Comparison of ENCODE assay signal across 17 cellular contexts in genomic region chr9:33172256-33172678, GRCh38. TPM values are rescaled to one million over a fixed set of nuclear protein-coding genes. Genes with fewer than 3 reads are reported as not detected.
DNase-seq lines count a peak whose midpoint lies in the region; ATAC-seq, FAIRE-seq and TF ChIP-seq lines count a peak whose summit lies in the region.
"Had no signal": no experiment of that assay in that cellular context is flagged by ENCODE, and none has a peak within 500 bp of the region (broad histone marks: within the 10 kb centered on the region; RNA-seq: fewer than 3 reads in every experiment).

No MANE protein-coding gene starts in this region.

- no peaks in the 10 kb centered on the region for H3K9me3 ChIP-seq in astrocyte (ENCODE audit: insufficient read depth, low read depth, low read length)
- H3K9me3 ChIP-seq: spleen, transverse colon had no signal

- no peak overlapping the region for H3K4me3 ChIP-seq in astrocyte (ENCODE audit: insufficient read depth, low read depth, low read length)
- H3K4me3 ChIP-seq: spleen, transverse colon had no signal

- intact Hi-C loops in activated CD4-positive, alpha-beta T cell treated with anti-CD3 and anti-CD28 coated beads for 36 hours (cut with DNase I, micrococcal nuclease): no loop called here

- FAIRE-seq in astrocyte (lab: Jason Lieb, UNC): no peak

- no peaks in the 10 kb centered on the region for H3K27me3 ChIP-seq in astrocyte (ENCODE audit: insufficient read depth, low read length)
- H3K27me3 ChIP-seq: spleen, transverse colon had no signal

- CTCF ChIA-PET in activated CD4-positive, alpha-beta T cell treated with anti-CD3 and anti-CD28 coated beads for 36 hours (lab: Charles Lee): interaction anchor here (0.8 to 2.4 kb wide), 2 partner anchors 14 to 18 kb away, joined by 3 to 6 read pairs; no protein-coding TSS in a partner anchor

- peaks cover 19% of the 10 kb centered on the region for H3K4me1 ChIP-seq in astrocyte (ENCODE audit: insufficient read depth, low read length)

- no peaks in the 10 kb centered on the region for H3K36me3 Mint-ChIP-seq in activated CD4-positive, alpha-beta T cell treated with anti-CD3 and anti-CD28 coated beads for 36 hours (ENCODE audit: low read depth)
- no peaks in the 10 kb centered on the region for H3K36me3 Mint-ChIP-seq in astrocyte (ENCODE audit: low read depth, unreplicated experiment)
- no peaks in the 10 kb centered on the region for H3K36me3 Mint-ChIP-seq in stimulated activated naive B cell treated with anti-CD40 and anti-IgM and Interleukin-4, amounts not matched to agents 10 μg/mL and 1 μg/mL and 100 μg/mL, for 72 hours
- H3K36me3 Mint-ChIP-seq: naive B cell had no signal

- peak overlapping the region; percentile 46 for H3K4me2 ChIP-seq in astrocyte (ENCODE audit: low read length)

- peaks cover 20% of the 10 kb centered on the region for H3K4me1 Mint-ChIP-seq in activated CD4-positive, alpha-beta T cell treated with anti-CD3 and anti-CD28 coated beads for 36 hours
- H3K4me1 Mint-ChIP-seq in astrocyte (ENCODE audit: low read depth, unreplicated experiment): peaks cover 7% of the 10 kb centered on the region
- peaks cover 32 to 43% of the 10 kb centered on the region in 2 donors for H3K4me1 Mint-ChIP-seq in stimulated activated naive B cell treated with anti-CD40 and anti-IgM and Interleukin-4, amounts not matched to agents 10 μg/mL and 1 μg/mL and 100 μg/mL, for 72 hours

- peak overlapping the region; percentile 23 for H3K9ac ChIP-seq in astrocyte (ENCODE audit: low read length)

- no peak for TF ChIP-seq CTCF in astrocyte (IDR thresholded peaks at IDR 0.05; ENCODE audit: insufficient read depth, low read depth, low read length)

- H3K4me3 Mint-ChIP-seq in activated CD4-positive, alpha-beta T cell treated with anti-CD3 and anti-CD28 coated beads for 36 hours: no peak overlapping the region
- H3K4me3 Mint-ChIP-seq in astrocyte (ENCODE audit: unreplicated experiment): peak overlapping the region; percentile 66
- H3K4me3 Mint-ChIP-seq in stimulated activated naive B cell treated with anti-CD40 and anti-IgM and Interleukin-4, amounts not matched to agents 10 μg/mL and 1 μg/mL and 100 μg/mL, for 72 hours: no peak overlapping the region
- H3K4me3 Mint-ChIP-seq: activated T-helper 17 cell treated with anti-CD3 and anti-CD28 coated beads, Interleukin-2, amount 50 U/mL, for 72 hours; central memory CD8-positive, alpha-beta T cell had no signal

- ATAC-seq in activated CD4-positive, alpha-beta T cell treated with anti-CD3 and anti-CD28 coated beads for 36 hours: no peak
- no peak for ATAC-seq in stimulated activated naive B cell treated with anti-CD40 and anti-IgM and Interleukin-4, amounts not matched to agents 10 μg/mL and 1 μg/mL and 100 μg/mL, for 72 hours (replicated peaks)
- ATAC-seq in HG03521 (IDR thresholded peaks at IDR 0.05; ENCODE audit: unreplicated experiment): no peak
- ATAC-seq: activated CD4-positive, CD25-positive, alpha-beta regulatory T cell treated with anti-CD3 and anti-CD28 coated beads, Interleukin-2, amount 50 U/mL, for 24 hours; activated T-helper 17 cell treated with anti-CD3 and anti-CD28 coated beads, Interleukin-2, amount 50 U/mL, for 72 hours had no signal

- H3K79me2 ChIP-seq in astrocyte (ENCODE audit: insufficient read depth, low read length): no peaks in the 10 kb centered on the region

- no peak overlapping the region for H3K27ac ChIP-seq in astrocyte (ENCODE audit: low read depth, low read length)
- H3K27ac ChIP-seq: transverse colon had no signal

- H3K27ac Mint-ChIP-seq in activated CD4-positive, alpha-beta T cell treated with anti-CD3 and anti-CD28 coated beads for 36 hours: peak overlapping the region; percentile 7
- no peak overlapping the region for H3K27ac Mint-ChIP-seq in astrocyte (ENCODE audit: unreplicated experiment)
- peak overlapping the region; percentile 84 for H3K27ac Mint-ChIP-seq in stimulated activated naive B cell treated with anti-CD40 and anti-IgM and Interleukin-4, amounts not matched to agents 10 μg/mL and 1 μg/mL and 100 μg/mL, for 72 hours
- H3K27ac Mint-ChIP-seq: activated T-helper 17 cell treated with anti-CD3 and anti-CD28 coated beads, Interleukin-2, amount 50 U/mL, for 72 hours had no signal

- no peaks in the 10 kb centered on the region for H4K20me1 ChIP-seq in astrocyte (ENCODE audit: insufficient read depth, low read length)

- H2AFZ ChIP-seq in astrocyte (ENCODE audit: low read depth, low read length): no peak overlapping the region

- POLR2A ChIA-PET in activated CD4-positive, alpha-beta T cell treated with anti-CD3 and anti-CD28 coated beads for 36 hours (lab: Charles Lee): interaction anchor here (0.6 kb wide), 1 partner anchor 1825 kb away, joined by 3 read pairs; no protein-coding TSS in a partner anchor

- H3K9me3 Mint-ChIP-seq in activated CD4-positive, alpha-beta T cell treated with anti-CD3 and anti-CD28 coated beads for 36 hours (ENCODE audit: low read depth): no peaks in the 10 kb centered on the region
- peaks cover under 1% of the 10 kb centered on the region for H3K9me3 Mint-ChIP-seq in astrocyte (ENCODE audit: unreplicated experiment)
- no peaks in the 10 kb centered on the region for H3K9me3 Mint-ChIP-seq in stimulated activated naive B cell treated with anti-CD40 and anti-IgM and Interleukin-4, amounts not matched to agents 10 μg/mL and 1 μg/mL and 100 μg/mL, for 72 hours
- H3K9me3 Mint-ChIP-seq: central memory CD8-positive, alpha-beta T cell; naive B cell had no signal

- no peaks in the 10 kb centered on the region for H3K36me3 ChIP-seq in astrocyte (ENCODE audit: insufficient read depth, low read length)
- H3K36me3 ChIP-seq: spleen, transverse colon had no signal

- no peaks in the 10 kb centered on the region for H3K27me3 Mint-ChIP-seq in activated CD4-positive, alpha-beta T cell treated with anti-CD3 and anti-CD28 coated beads for 36 hours
- peaks cover 4% of the 10 kb centered on the region for H3K27me3 Mint-ChIP-seq in astrocyte (ENCODE audit: low read depth, unreplicated experiment)
- H3K27me3 Mint-ChIP-seq in stimulated activated naive B cell treated with anti-CD40 and anti-IgM and Interleukin-4, amounts not matched to agents 10 μg/mL and 1 μg/mL and 100 μg/mL, for 72 hours: no peaks in the 10 kb centered on the region
- H3K27me3 Mint-ChIP-seq: activated T-helper 17 cell treated with anti-CD3 and anti-CD28 coated beads, Interleukin-2, amount 50 U/mL, for 72 hours; central memory CD8-positive, alpha-beta T cell; naive B cell had no signal

- no peak for DNase-seq in activated CD4-positive, alpha-beta T cell treated with anti-CD3 and anti-CD28 coated beads for 36 hours
- no peak for DNase-seq in activated CD4-positive, alpha-beta T cell treated with anti-CD3 and anti-CD28 coated beads, Interleukin-2, amount 50 U/mL, for 4 hours
- DNase-seq in astrocyte (ENCODE audit: low read depth) (peak; percentile 68), kidney glomerular epithelial cell (lab: John Stamatoyannopoulos, UW) (peak; percentile 85), NCI-H748 treated with DMSO at 0.1 percent for 48 hours (lab: John Stamatoyannopoulos, UW) (no peak), NCI-H345 (lab: John Stamatoyannopoulos, UW) (no peak)
- DNase-seq in stimulated activated naive B cell treated with anti-CD40 and anti-IgM and Interleukin-4, amounts not matched to agents 10 μg/mL and 1 μg/mL and 100 μg/mL, for 72 hours: no peak
- DNase-seq: ACHN, KG1, naive B cell, NCI-H2029 treated with DMSO at 0.1 percent for 48 hours, spleen, transverse colon had no signal

RNA-seq across cellular contexts. Expression of gene B4GALT1, which starts 5.1 kb away (rescaled TPM):
- 10 to 100 TPM; 44.5 to 47.1 TPM for total RNA-seq in activated CD4-positive, alpha-beta T cell treated with anti-CD3 and anti-CD28 coated beads for 36 hours
- 93.1 and 103 TPM in 2 replicates for total RNA-seq in astrocyte

Comparison
In these comparisons a context has a peak if more than half of its experiments do, and no peak if none do; other contexts are left out.
1. DNase-seq: peak in astrocyte (single experiment) and kidney glomerular epithelial cell (single experiment); none in activated CD4-positive, alpha-beta T cell treated with anti-CD3 and anti-CD28 coated beads for 36 hours (single experiment), activated CD4-positive, alpha-beta T cell treated with anti-CD3 and anti-CD28 coated beads, Interleukin-2, amount 50 U/mL, for 4 hours (0 of 2), stimulated activated naive B cell treated with anti-CD40 and anti-IgM and Interleukin-4, amounts not matched to agents 10 μg/mL and 1 μg/mL and 100 μg/mL, for 72 hours (single experiment), NCI-H748 treated with DMSO at 0.1 percent for 48 hours (single experiment) and NCI-H345 (single experiment).